Comparison of ENCODE assay signal across 1 cellular context in the genomic region with DNA sequence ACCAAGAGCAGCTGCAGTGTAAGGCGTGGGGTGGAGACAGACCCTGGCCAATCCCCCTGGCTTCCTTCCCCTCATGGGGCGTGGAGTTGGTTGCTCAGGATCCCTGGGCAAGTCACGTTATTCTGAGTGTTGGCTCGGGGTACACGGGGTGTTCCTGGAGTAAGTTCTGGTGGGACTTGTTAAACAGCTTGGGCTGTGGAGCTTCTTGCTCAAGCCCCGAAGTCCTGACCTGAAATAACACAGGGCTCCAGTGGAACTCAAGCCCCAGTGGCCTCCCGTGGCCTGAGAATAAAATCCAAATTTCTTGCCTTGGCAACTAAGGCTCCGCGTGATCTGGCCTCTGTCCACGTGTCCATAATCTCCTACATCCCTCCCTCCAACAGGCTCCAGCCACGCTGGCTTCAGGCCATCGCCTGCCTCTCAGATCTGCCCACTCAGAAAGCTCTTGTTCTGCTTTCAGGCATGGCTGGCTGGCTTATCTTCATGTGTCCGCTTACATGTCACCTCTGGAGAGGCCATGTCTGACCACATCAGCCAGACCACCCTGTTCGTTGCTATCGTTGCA.
TF ChIP-seq lines count a peak whose summit lies in the region.

No MANE protein-coding gene starts in this region.

TF ChIP-seq in K562, 482 proteins besides CTCF, POLR2A, EP300 and RAD21 (continued from another document and continues in another):
- TF ChIP-seq PCBP1 (IDR thresholded peaks at IDR 0.05; ENCODE audit: low read depth, low read length, poor library complexity, severe bottlenecking) = no peak
- peak; percentile 71 for TF ChIP-seq BHLHE40 (IDR thresholded peaks at IDR 0.05; ENCODE audit: low read length)
- TF ChIP-seq SRSF7 (optimal IDR thresholded peaks at IDR 0.05; ENCODE audit: low read depth, low read length) = no peak
- no peak for TF ChIP-seq ZNF644 (tag; IDR thresholded peaks at IDR 0.05; ENCODE audit: low read depth)
- no peak for TF ChIP-seq ZKSCAN3 (CRISPR knock-in tag; IDR thresholded peaks at IDR 0.05)
- TF ChIP-seq, protein P1, sequence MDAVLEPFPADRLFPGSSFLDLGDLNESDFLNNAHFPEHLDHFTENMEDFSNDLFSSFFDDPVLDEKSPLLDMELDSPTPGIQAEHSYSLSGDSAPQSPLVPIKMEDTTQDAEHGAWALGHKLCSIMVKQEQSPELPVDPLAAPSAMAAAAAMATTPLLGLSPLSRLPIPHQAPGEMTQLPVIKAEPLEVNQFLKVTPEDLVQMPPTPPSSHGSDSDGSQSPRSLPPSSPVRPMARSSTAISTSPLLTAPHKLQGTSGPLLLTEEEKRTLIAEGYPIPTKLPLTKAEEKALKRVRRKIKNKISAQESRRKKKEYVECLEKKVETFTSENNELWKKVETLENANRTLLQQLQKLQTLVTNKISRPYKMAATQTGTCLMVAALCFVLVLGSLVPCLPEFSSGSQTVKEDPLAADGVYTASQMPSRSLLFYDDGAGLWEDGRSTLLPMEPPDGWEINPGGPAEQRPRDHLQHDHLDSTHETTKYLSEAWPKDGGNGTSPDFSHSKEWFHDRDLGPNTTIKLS (IDR thresholded peaks at IDR 0.05; ENCODE audit: borderline replicate concordance, low read depth) = no peak; the same call in 1 of the 2 replicates
- TF ChIP-seq, protein P2, sequence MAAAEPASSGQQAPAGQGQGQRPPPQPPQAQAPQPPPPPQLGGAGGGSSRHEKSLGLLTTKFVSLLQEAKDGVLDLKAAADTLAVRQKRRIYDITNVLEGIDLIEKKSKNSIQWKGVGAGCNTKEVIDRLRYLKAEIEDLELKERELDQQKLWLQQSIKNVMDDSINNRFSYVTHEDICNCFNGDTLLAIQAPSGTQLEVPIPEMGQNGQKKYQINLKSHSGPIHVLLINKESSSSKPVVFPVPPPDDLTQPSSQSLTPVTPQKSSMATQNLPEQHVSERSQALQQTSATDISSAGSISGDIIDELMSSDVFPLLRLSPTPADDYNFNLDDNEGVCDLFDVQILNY (CRISPR knock-in tag; IDR thresholded peaks at IDR 0.05) = no peak
- TF ChIP-seq STAG1 (CRISPR knock-in tag; IDR thresholded peaks at IDR 0.05; ENCODE audit: borderline replicate concordance) = no peak
- TF ChIP-seq POLR2AphosphoS2 (IDR thresholded peaks at IDR 0.05; ENCODE audit: low read length) = no peak
- no peak for TF ChIP-seq ZC3H11A (IDR thresholded peaks at IDR 0.05; ENCODE audit: low read depth, low read length)
- TF ChIP-seq, protein P3, sequence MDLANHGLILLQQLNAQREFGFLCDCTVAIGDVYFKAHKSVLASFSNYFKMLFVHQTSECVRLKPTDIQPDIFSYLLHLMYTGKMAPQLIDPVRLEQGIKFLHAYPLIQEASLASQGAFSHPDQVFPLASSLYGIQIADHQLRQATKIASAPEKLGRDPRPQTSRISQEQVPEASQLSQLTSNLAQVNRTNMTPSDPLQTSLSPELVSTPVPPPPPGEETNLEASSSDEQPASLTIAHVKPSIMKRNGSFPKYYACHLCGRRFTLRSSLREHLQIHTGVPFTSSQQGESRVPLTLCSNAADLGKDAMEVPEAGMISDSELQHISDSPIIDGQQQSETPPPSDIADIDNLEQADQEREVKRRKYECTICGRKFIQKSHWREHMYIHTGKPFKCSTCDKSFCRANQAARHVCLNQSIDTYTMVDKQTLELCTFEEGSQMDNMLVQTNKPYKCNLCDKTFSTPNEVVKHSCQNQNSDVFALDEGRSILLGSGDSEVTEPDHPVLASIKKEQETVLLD (IDR thresholded peaks at IDR 0.05) = no peak
- TF ChIP-seq TRIM28 (IDR thresholded peaks at IDR 0.05) = no peak
- no peak for TF ChIP-seq PML (IDR thresholded peaks at IDR 0.05; ENCODE audit: low read length)
- TF ChIP-seq BDP1 (IDR thresholded peaks at IDR 0.05; ENCODE audit: insufficient read depth, insufficient read length) = no peak
- no peak for TF ChIP-seq HDAC3 (IDR thresholded peaks at IDR 0.05; ENCODE audit: borderline replicate concordance, partially characterized antibody)
- TF ChIP-seq CBX1 (IDR thresholded peaks at IDR 0.05; ENCODE audit: low read depth) = no peak
- no peak for TF ChIP-seq CHD4 (IDR thresholded peaks at IDR 0.05; ENCODE audit: insufficient read depth, insufficient replicate concordance, low read depth, low read length, poor library complexity, severe bottlenecking)
- no peak for TF ChIP-seq MBD1 (CRISPR knock-in tag; IDR thresholded peaks at IDR 0.05)
- TF ChIP-seq, protein P4, sequence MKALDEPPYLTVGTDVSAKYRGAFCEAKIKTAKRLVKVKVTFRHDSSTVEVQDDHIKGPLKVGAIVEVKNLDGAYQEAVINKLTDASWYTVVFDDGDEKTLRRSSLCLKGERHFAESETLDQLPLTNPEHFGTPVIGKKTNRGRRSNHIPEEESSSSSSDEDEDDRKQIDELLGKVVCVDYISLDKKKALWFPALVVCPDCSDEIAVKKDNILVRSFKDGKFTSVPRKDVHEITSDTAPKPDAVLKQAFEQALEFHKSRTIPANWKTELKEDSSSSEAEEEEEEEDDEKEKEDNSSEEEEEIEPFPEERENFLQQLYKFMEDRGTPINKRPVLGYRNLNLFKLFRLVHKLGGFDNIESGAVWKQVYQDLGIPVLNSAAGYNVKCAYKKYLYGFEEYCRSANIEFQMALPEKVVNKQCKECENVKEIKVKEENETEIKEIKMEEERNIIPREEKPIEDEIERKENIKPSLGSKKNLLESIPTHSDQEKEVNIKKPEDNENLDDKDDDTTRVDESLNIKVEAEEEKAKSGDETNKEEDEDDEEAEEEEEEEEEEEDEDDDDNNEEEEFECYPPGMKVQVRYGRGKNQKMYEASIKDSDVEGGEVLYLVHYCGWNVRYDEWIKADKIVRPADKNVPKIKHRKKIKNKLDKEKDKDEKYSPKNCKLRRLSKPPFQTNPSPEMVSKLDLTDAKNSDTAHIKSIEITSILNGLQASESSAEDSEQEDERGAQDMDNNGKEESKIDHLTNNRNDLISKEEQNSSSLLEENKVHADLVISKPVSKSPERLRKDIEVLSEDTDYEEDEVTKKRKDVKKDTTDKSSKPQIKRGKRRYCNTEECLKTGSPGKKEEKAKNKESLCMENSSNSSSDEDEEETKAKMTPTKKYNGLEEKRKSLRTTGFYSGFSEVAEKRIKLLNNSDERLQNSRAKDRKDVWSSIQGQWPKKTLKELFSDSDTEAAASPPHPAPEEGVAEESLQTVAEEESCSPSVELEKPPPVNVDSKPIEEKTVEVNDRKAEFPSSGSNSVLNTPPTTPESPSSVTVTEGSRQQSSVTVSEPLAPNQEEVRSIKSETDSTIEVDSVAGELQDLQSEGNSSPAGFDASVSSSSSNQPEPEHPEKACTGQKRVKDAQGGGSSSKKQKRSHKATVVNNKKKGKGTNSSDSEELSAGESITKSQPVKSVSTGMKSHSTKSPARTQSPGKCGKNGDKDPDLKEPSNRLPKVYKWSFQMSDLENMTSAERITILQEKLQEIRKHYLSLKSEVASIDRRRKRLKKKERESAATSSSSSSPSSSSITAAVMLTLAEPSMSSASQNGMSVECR (CRISPR knock-in tag; IDR thresholded peaks at IDR 0.05) = no peak
- no peak for TF ChIP-seq ZNF668 (CRISPR knock-in tag; IDR thresholded peaks at IDR 0.05)
- TF ChIP-seq ZNF224 (CRISPR knock-in tag; IDR thresholded peaks at IDR 0.05) = no peak
- TF ChIP-seq, protein P5, sequence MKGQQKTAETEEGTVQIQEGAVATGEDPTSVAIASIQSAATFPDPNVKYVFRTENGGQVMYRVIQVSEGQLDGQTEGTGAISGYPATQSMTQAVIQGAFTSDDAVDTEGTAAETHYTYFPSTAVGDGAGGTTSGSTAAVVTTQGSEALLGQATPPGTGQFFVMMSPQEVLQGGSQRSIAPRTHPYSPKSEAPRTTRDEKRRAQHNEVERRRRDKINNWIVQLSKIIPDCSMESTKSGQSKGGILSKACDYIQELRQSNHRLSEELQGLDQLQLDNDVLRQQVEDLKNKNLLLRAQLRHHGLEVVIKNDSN (CRISPR knock-in tag; IDR thresholded peaks at IDR 0.05) = peak; percentile 73
- TF ChIP-seq, protein P6, sequence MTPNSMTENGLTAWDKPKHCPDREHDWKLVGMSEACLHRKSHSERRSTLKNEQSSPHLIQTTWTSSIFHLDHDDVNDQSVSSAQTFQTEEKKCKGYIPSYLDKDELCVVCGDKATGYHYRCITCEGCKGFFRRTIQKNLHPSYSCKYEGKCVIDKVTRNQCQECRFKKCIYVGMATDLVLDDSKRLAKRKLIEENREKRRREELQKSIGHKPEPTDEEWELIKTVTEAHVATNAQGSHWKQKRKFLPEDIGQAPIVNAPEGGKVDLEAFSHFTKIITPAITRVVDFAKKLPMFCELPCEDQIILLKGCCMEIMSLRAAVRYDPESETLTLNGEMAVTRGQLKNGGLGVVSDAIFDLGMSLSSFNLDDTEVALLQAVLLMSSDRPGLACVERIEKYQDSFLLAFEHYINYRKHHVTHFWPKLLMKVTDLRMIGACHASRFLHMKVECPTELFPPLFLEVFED (CRISPR knock-in tag; conservative IDR thresholded peaks at IDR 0.05) = no peak
- no peak for TF ChIP-seq CBX3 (IDR thresholded peaks at IDR 0.05; ENCODE audit: borderline replicate concordance in 1 of 2, low read length in 2 of 2)
- TF ChIP-seq ZNF175 (CRISPR knock-in tag; IDR thresholded peaks at IDR 0.05; ENCODE audit: low read depth) = peak; percentile 76
- no peak for TF ChIP-seq ZNF316 (IDR thresholded peaks at IDR 0.05)
- no peak for TF ChIP-seq CHD2 (IDR thresholded peaks at IDR 0.05; ENCODE audit: low read depth, low read length)
- no peak for TF ChIP-seq NKRF (IDR thresholded peaks at IDR 0.05; ENCODE audit: borderline replicate concordance)
- no peak for TF ChIP-seq SREBF1 (IDR thresholded peaks at IDR 0.05; ENCODE audit: borderline replicate concordance, low read depth, low read length)
- TF ChIP-seq, protein P7, sequence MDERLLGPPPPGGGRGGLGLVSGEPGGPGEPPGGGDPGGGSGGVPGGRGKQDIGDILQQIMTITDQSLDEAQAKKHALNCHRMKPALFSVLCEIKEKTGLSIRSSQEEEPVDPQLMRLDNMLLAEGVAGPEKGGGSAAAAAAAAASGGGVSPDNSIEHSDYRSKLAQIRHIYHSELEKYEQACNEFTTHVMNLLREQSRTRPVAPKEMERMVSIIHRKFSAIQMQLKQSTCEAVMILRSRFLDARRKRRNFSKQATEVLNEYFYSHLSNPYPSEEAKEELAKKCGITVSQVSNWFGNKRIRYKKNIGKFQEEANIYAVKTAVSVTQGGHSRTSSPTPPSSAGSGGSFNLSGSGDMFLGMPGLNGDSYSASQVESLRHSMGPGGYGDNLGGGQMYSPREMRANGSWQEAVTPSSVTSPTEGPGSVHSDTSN (CRISPR knock-in tag; IDR thresholded peaks at IDR 0.05; ENCODE audit: low read depth) = no peak
- TF ChIP-seq, protein P7 (tag; conservative IDR thresholded peaks at IDR 0.05; ENCODE audit: low read depth) = 0 out of 2 replicates have a peak, but pooled peaks have one; percentile 14
- TF ChIP-seq, protein P8, sequence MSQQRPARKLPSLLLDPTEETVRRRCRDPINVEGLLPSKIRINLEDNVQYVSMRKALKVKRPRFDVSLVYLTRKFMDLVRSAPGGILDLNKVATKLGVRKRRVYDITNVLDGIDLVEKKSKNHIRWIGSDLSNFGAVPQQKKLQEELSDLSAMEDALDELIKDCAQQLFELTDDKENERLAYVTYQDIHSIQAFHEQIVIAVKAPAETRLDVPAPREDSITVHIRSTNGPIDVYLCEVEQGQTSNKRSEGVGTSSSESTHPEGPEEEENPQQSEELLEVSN (IDR thresholded peaks at IDR 0.05; ENCODE audit: borderline replicate concordance in 1 of 2, extremely low read depth in 1 of 2, insufficient read depth in 1 of 2, insufficient read length in 1 of 2, low read depth in 1 of 2, low read length in 1 of 2, poor library complexity in 1 of 2, severe bottlenecking in 1 of 2) = peak; percentile 86 to 92
